Comparison of ENCODE assay signal across 1 cellular context in genomic region chr16:15708096-15708495, GRCh38.
TF ChIP-seq lines count a peak whose summit lies in the region.

No MANE protein-coding gene starts in this region.

TF ChIP-seq in K562, 482 proteins besides CTCF, POLR2A, EP300 and RAD21 (continued from another document and continues in another):
- TF ChIP-seq NR2C2 (CRISPR knock-in tag; IDR thresholded peaks at IDR 0.05) (no peak), NR2C2 (tag; IDR thresholded peaks at IDR 0.05) (peak; percentile 67; the same call in 1 of the 2 replicates), HMG20B (CRISPR knock-in tag; IDR thresholded peaks at IDR 0.05) (no peak), NR2C1 (IDR thresholded peaks at IDR 0.05) (no peak), NR2C1 (tag; IDR thresholded peaks at IDR 0.05) (peak; percentile 58), MAX (CRISPR knock-in tag; IDR thresholded peaks at IDR 0.05) (peak; percentile 42), GATAD2B (IDR thresholded peaks at IDR 0.05; ENCODE audit: borderline replicate concordance) (no peak), NCOA2 (IDR thresholded peaks at IDR 0.05; ENCODE audit: partially characterized antibody in 2 of 2) (no peak), HNRNPK (IDR thresholded peaks at IDR 0.05; ENCODE audit: low read depth, low read length, poor library complexity, severe bottlenecking) (no peak), FIP1L1 (IDR thresholded peaks at IDR 0.05; ENCODE audit: low read depth, low read length, poor library complexity, severe bottlenecking) (no peak), FOXJ3 (CRISPR knock-in tag; IDR thresholded peaks at IDR 0.05) (no peak), CREB3L1 (IDR thresholded peaks at IDR 0.05; ENCODE audit: borderline replicate concordance, low read depth) (no peak), ZEB2 (IDR thresholded peaks at IDR 0.05) (no peak), MGA (IDR thresholded peaks at IDR 0.05) (peak; percentile 68; the same call in 1 of the 2 replicates), MAFG (tag; conservative IDR thresholded peaks at IDR 0.05) (no peak), GABPA (tag; conservative IDR thresholded peaks at IDR 0.05; ENCODE audit: low read depth) (0 out of 2 replicates have a peak, but pooled peaks have one; percentile 21), ATF3 (IDR thresholded peaks at IDR 0.05) (0 out of 2 replicates have a peak, but pooled peaks have one; percentile 19), ATF3 (CRISPR knock-in tag; conservative IDR thresholded peaks at IDR 0.05) (no peak), ZBTB1 (CRISPR knock-in tag; IDR thresholded peaks at IDR 0.05; ENCODE audit: borderline replicate concordance, low read depth) (no peak), GTF2A2 (tag; IDR thresholded peaks at IDR 0.05) (no peak), TFAP4 (CRISPR knock-in tag; IDR thresholded peaks at IDR 0.05; ENCODE audit: borderline replicate concordance) (no peak)
- TF ChIP-seq, protein P1, sequence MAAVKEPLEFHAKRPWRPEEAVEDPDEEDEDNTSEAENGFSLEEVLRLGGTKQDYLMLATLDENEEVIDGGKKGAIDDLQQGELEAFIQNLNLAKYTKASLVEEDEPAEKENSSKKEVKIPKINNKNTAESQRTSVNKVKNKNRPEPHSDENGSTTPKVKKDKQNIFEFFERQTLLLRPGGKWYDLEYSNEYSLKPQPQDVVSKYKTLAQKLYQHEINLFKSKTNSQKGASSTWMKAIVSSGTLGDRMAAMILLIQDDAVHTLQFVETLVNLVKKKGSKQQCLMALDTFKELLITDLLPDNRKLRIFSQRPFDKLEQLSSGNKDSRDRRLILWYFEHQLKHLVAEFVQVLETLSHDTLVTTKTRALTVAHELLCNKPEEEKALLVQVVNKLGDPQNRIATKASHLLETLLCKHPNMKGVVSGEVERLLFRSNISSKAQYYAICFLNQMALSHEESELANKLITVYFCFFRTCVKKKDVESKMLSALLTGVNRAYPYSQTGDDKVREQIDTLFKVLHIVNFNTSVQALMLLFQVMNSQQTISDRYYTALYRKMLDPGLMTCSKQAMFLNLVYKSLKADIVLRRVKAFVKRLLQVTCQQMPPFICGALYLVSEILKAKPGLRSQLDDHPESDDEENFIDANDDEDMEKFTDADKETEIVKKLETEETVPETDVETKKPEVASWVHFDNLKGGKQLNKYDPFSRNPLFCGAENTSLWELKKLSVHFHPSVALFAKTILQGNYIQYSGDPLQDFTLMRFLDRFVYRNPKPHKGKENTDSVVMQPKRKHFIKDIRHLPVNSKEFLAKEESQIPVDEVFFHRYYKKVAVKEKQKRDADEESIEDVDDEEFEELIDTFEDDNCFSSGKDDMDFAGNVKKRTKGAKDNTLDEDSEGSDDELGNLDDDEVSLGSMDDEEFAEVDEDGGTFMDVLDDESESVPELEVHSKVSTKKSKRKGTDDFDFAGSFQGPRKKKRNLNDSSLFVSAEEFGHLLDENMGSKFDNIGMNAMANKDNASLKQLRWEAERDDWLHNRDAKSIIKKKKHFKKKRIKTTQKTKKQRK (IDR thresholded peaks at IDR 0.05; ENCODE audit: borderline replicate concordance, low read depth, low read length), result no peak
- TF ChIP-seq, protein P2, sequence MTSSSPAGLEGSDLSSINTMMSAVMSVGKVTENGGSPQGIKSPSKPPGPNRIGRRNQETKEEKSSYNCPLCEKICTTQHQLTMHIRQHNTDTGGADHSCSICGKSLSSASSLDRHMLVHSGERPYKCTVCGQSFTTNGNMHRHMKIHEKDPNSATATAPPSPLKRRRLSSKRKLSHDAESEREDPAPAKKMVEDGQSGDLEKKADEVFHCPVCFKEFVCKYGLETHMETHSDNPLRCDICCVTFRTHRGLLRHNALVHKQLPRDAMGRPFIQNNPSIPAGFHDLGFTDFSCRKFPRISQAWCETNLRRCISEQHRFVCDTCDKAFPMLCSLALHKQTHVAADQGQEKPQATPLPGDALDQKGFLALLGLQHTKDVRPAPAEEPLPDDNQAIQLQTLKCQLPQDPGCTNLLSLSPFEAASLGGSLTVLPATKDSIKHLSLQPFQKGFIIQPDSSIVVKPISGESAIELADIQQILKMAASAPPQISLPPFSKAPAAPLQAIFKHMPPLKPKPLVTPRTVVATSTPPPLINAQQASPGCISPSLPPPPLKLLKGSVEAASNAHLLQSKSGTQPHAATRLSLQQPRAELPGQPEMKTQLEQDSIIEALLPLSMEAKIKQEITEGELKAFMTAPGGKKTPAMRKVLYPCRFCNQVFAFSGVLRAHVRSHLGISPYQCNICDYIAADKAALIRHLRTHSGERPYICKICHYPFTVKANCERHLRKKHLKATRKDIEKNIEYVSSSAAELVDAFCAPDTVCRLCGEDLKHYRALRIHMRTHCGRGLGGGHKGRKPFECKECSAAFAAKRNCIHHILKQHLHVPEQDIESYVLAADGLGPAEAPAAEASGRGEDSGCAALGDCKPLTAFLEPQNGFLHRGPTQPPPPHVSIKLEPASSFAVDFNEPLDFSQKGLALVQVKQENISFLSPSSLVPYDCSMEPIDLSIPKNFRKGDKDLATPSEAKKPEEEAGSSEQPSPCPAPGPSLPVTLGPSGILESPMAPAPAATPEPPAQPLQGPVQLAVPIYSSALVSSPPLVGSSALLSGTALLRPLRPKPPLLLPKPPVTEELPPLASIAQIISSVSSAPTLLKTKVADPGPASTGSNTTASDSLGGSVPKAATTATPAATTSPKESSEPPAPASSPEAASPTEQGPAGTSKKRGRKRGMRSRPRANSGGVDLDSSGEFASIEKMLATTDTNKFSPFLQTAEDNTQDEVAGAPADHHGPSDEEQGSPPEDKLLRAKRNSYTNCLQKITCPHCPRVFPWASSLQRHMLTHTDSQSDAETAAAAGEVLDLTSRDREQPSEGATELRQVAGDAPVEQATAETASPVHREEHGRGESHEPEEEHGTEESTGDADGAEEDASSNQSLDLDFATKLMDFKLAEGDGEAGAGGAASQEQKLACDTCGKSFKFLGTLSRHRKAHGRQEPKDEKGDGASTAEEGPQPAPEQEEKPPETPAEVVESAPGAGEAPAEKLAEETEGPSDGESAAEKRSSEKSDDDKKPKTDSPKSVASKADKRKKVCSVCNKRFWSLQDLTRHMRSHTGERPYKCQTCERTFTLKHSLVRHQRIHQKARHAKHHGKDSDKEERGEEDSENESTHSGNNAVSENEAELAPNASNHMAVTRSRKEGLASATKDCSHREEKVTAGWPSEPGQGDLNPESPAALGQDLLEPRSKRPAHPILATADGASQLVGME (CRISPR knock-in tag; IDR thresholded peaks at IDR 0.05), result no peak
- TF ChIP-seq, protein P3, sequence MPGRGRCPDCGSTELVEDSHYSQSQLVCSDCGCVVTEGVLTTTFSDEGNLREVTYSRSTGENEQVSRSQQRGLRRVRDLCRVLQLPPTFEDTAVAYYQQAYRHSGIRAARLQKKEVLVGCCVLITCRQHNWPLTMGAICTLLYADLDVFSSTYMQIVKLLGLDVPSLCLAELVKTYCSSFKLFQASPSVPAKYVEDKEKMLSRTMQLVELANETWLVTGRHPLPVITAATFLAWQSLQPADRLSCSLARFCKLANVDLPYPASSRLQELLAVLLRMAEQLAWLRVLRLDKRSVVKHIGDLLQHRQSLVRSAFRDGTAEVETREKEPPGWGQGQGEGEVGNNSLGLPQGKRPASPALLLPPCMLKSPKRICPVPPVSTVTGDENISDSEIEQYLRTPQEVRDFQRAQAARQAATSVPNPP (IDR thresholded peaks at IDR 0.05; ENCODE audit: borderline replicate concordance, insufficient read depth, insufficient read length), result no peak
